Comparison of ENCODE assay signal across 1 cellular context in the genomic region with DNA sequence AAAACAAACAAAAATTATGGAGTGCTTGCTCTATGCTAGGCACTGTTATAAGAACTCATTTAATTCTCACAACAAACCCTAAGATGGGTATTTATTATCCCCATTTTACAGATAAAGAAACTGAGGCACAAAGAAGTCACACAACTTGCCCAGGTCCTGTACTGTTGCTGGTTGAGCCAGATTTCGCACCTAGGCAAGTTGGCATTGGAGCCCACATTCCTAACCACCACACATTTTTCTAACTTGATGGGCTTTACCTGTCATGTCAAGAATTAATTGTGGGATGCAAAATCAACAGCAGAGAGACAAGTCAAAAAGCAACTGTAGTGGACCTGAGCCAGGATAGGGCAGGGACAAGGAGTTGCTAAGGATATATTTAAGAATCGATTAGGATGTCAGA.
TF ChIP-seq lines count a peak whose summit lies in the region.

No MANE protein-coding gene starts in this region.

TF ChIP-seq in IMR-90, 13 proteins besides CTCF, POLR2A, EP300 and RAD21:
- TF ChIP-seq CEBPB (IDR thresholded peaks at IDR 0.05; ENCODE audit: low read depth, low read length) (no peak), MAFK (IDR thresholded peaks at IDR 0.05; ENCODE audit: low read depth, low read length) (no peak), MAZ (IDR thresholded peaks at IDR 0.05; ENCODE audit: borderline replicate concordance, low read depth, low read length) (no peak), BHLHE40 (IDR thresholded peaks at IDR 0.05; ENCODE audit: low read depth, low read length) (no peak), SMC3 (IDR thresholded peaks at IDR 0.05; ENCODE audit: low read depth, low read length) (no peak), CHD1 (IDR thresholded peaks at IDR 0.05; ENCODE audit: low read depth, low read length) (no peak), ELK1 (IDR thresholded peaks at IDR 0.05; ENCODE audit: borderline replicate concordance, low read depth, low read length) (no peak), RCOR1 (IDR thresholded peaks at IDR 0.05; ENCODE audit: insufficient replicate concordance, low read length) (no peak), MXI1 (IDR thresholded peaks at IDR 0.05; ENCODE audit: borderline replicate concordance, low read depth, low read length) (no peak), NFE2L2 (IDR thresholded peaks at IDR 0.05; ENCODE audit: low read depth, low read length) (no peak), FOS (IDR thresholded peaks at IDR 0.05; ENCODE audit: low read depth, low read length) (no peak), RFX5 (IDR thresholded peaks at IDR 0.05; ENCODE audit: low read depth, low read length) (no peak)
- TF ChIP-seq, protein P1, sequence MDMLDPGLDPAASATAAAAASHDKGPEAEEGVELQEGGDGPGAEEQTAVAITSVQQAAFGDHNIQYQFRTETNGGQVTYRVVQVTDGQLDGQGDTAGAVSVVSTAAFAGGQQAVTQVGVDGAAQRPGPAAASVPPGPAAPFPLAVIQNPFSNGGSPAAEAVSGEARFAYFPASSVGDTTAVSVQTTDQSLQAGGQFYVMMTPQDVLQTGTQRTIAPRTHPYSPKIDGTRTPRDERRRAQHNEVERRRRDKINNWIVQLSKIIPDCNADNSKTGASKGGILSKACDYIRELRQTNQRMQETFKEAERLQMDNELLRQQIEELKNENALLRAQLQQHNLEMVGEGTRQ (IDR thresholded peaks at IDR 0.05; ENCODE audit: low read depth, low read length) = no peak
